ENCODE assay signal across 42 cellular contexts in the genomic region with DNA sequence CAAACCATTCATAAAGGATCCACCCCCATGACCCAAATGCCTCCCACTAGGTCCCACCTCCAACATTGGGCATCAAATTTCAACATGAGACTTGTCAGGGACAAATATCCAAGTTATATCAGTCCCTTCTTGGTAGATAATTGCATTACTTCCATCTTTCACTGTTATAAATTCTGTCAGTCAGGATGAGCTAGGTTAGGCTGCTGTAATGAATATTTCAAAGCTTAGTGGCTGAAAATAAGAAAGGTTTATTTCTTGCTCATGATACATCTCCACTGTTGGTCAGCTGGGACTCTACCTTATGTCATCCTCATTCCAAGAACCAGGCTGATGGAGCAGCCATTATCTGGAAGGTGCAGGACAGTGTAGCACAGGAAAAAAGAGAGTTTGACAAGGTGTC. TPM values are rescaled to one million over a fixed set of nuclear protein-coding genes. Genes with fewer than 3 reads are reported as not detected.
"Had no signal": no experiment of that assay in that cellular context is flagged by ENCODE, and none has a peak within 500 bp of the region (broad histone marks: within the 10 kb centered on the region; RNA-seq: fewer than 3 reads in every experiment).

No MANE protein-coding gene starts in this region.

- H3K9me3 ChIP-seq: adrenal gland, ascending aorta, body of pancreas, breast epithelium had no signal

- H3K27me3 Mint-ChIP-seq: activated naive CD4-positive, alpha-beta T cell treated with anti-CD3 and anti-CD28 coated beads, Interleukin-2, amount 10 ng/mL, durations not matched to agents 7 days and 5 days; activated naive CD8-positive, alpha-beta T cell treated with anti-CD3 and anti-CD28 coated beads for 36 hours; activated T-cell treated with anti-CD3 and anti-CD28 coated beads, Interleukin-2, amount 50 U/mL, for 24 hours; central memory CD8-positive, alpha-beta T cell had no signal

- H3K27me3 ChIP-seq: adrenal gland, ascending aorta, body of pancreas, brain microvascular endothelial cell, breast epithelium, cardiac muscle cell had no signal

- ATAC-seq: activated naive CD4-positive, alpha-beta T cell treated with anti-CD3 and anti-CD28 coated beads, Interleukin-2, amount 50 U/mL, for 72 hours; activated naive CD8-positive, alpha-beta T cell treated with anti-CD3 and anti-CD28 coated beads, Interleukin-2, amount 50 U/mL, for 24 hours; activated T-cell treated with anti-CD3 and anti-CD28 coated beads, Interleukin-2, amount 50 U/mL, for 4 hours; activated T-cell treated with anti-CD3 and anti-CD28 coated beads, Interleukin-2, amount 50 U/mL, for 72 hours; activated T-helper 17 cell treated with anti-CD3 and anti-CD28 coated beads, Interleukin-2, amount 50 U/mL, for 72 hours; body of pancreas had no signal

- H3K4me1 ChIP-seq: adrenal gland, ascending aorta, body of pancreas, breast epithelium had no signal

- H3K27ac Mint-ChIP-seq: activated naive CD4-positive, alpha-beta T cell treated with anti-CD3 and anti-CD28 coated beads for 36 hours; activated naive CD4-positive, alpha-beta T cell treated with anti-CD3 and anti-CD28 coated beads, Interleukin-2, amount 10 ng/mL, durations not matched to agents 7 days and 5 days; activated naive CD4-positive, alpha-beta T cell treated with anti-CD3 and anti-CD28 coated beads, Interleukin-2, amount 50 U/mL, for 24 hours; activated naive CD4-positive, alpha-beta T cell treated with anti-CD3 and anti-CD28 coated beads, Interleukin-2, amount 50 U/mL, for 72 hours; activated naive CD8-positive, alpha-beta T cell; activated naive CD8-positive, alpha-beta T cell treated with anti-CD3 and anti-CD28 coated beads for 36 hours; activated naive CD8-positive, alpha-beta T cell treated with anti-CD3 and anti-CD28 coated beads, Interleukin-2, amount 10 ng/mL, durations not matched to agents 7 days and 5 days; activated naive CD8-positive, alpha-beta T cell treated with anti-CD3 and anti-CD28 coated beads, Interleukin-2, amount 50 U/mL, for 24 hours; activated T-cell treated with anti-CD3 and anti-CD28 coated beads, Interleukin-2, amount 50 U/mL, for 24 hours; activated T-cell treated with anti-CD3 and anti-CD28 coated beads, Interleukin-2, amount 50 U/mL, for 72 hours; activated T-helper 1 cell treated with anti-CD3 and anti-CD28 coated beads, Interleukin-12 subunit alpha, Interleukin-12 subunit beta, Interleukin-2, Interleukin-4 antibody, amounts not matched to agents 30 ng/mL and 10 ng/mL and 1 ng/mL, durations not matched to agents 14 hours and 24 hours and 36 hours; activated T-helper 17 cell treated with anti-CD3 and anti-CD28 coated beads, Interleukin-2, amount 50 U/mL, for 72 hours; activated T-helper 2 cell treated with anti-CD3 and anti-CD28 coated beads, Interferon-gamma antibody, Interleukin-2, Interleukin-4, amounts not matched to agents 10 μg/mL and 5 μg/mL and 100 μg/mL, durations not matched to agents 14 hours and 24 hours and 36 hours; brain had no signal

- FAIRE-seq: astrocyte, bronchial epithelial cell had no signal

- H3K9me3 Mint-ChIP-seq: activated naive CD8-positive, alpha-beta T cell treated with anti-CD3 and anti-CD28 coated beads for 36 hours; activated T-helper 17 cell treated with anti-CD3 and anti-CD28 coated beads, Interleukin-2, amount 50 U/mL, for 72 hours; central memory CD8-positive, alpha-beta T cell had no signal

- H3K36me3 ChIP-seq: adrenal gland, ascending aorta, brain microvascular endothelial cell, breast epithelium, cardiac muscle cell had no signal

- H3K36me3 Mint-ChIP-seq: activated naive CD4-positive, alpha-beta T cell treated with anti-CD3 and anti-CD28 coated beads, Interleukin-2, amount 10 ng/mL, durations not matched to agents 7 days and 5 days; activated naive CD4-positive, alpha-beta T cell treated with anti-CD3 and anti-CD28 coated beads, Interleukin-2, amount 50 U/mL, for 24 hours; activated naive CD4-positive, alpha-beta T cell treated with anti-CD3 and anti-CD28 coated beads, Interleukin-2, amount 50 U/mL, for 72 hours; activated naive CD8-positive, alpha-beta T cell treated with anti-CD3 and anti-CD28 coated beads for 36 hours; activated naive CD8-positive, alpha-beta T cell treated with anti-CD3 and anti-CD28 coated beads, Interleukin-2, amount 10 ng/mL, durations not matched to agents 7 days and 5 days; brain had no signal

- H3K4me3 ChIP-seq: adrenal gland, ascending aorta, body of pancreas, breast epithelium, cardiac muscle cell had no signal

- DNase-seq: activated effector memory CD4-positive, alpha-beta T cell treated with anti-CD3 and anti-CD28 coated beads, Interleukin-2, amount 50 U/mL, for 16 hours; activated effector memory CD4-positive, alpha-beta T cell treated with Interleukin-2 at 50 U/mL for 16 hours; activated gamma-delta T cell; activated gamma-delta T cell treated with Interleukin-2 at 50 U/mL for 16 hours; activated naive CD4-positive, alpha-beta T cell; activated naive CD4-positive, alpha-beta T cell treated with anti-CD3 and anti-CD28 coated beads for 36 hours; activated naive CD4-positive, alpha-beta T cell treated with anti-CD3 and anti-CD28 coated beads, Interleukin-2, amount 10 ng/mL, durations not matched to agents 7 days and 5 days; activated naive CD4-positive, alpha-beta T cell treated with anti-CD3 and anti-CD28 coated beads, Interleukin-2, amount 50 U/mL, for 16 hours; activated naive CD4-positive, alpha-beta T cell treated with Interleukin-2 at 50 U/mL for 16 hours; activated naive CD8-positive, alpha-beta T cell treated with anti-CD3 and anti-CD28 coated beads for 36 hours; activated naive CD8-positive, alpha-beta T cell treated with anti-CD3 and anti-CD28 coated beads, Interleukin-2, amount 10 ng/mL, durations not matched to agents 7 days and 5 days; activated naive CD8-positive, alpha-beta T cell treated with anti-CD3 and anti-CD28 coated beads, Interleukin-2, amount 50 U/mL, for 24 hours; activated T-cell treated with anti-CD3 and anti-CD28 coated beads for 4 hours; activated T-cell treated with anti-CD3 and anti-CD28 coated beads, Interleukin-2, amount 50 U/mL, for 1 hour; activated T-cell treated with anti-CD3 and anti-CD28 coated beads, Interleukin-2, amount 50 U/mL, for 24 hours; activated T-cell treated with anti-CD3 and anti-CD28 coated beads, Interleukin-2, amount 50 U/mL, for 4 hours; activated T-cell treated with anti-CD3 and anti-CD28 coated beads, Interleukin-2, amount 50 U/mL, for 48 hours; activated T-cell treated with anti-CD3 and anti-CD28 coated beads, Interleukin-2, amount 50 U/mL, for 72 hours; adrenal gland; amniotic stem cell; amygdala; anterior cingulate cortex; aorta; body of pancreas; brain microvascular endothelial cell; caudate nucleus; central memory CD4-positive, alpha-beta T cell; cerebellar nuclear complex had no signal

- H3K4me3 Mint-ChIP-seq: activated naive CD4-positive, alpha-beta T cell treated with anti-CD3 and anti-CD28 coated beads for 36 hours; activated naive CD4-positive, alpha-beta T cell treated with anti-CD3 and anti-CD28 coated beads, Interleukin-2, amount 10 ng/mL, durations not matched to agents 7 days and 5 days; activated naive CD4-positive, alpha-beta T cell treated with anti-CD3 and anti-CD28 coated beads, Interleukin-2, amount 50 U/mL, for 24 hours; activated naive CD8-positive, alpha-beta T cell; activated naive CD8-positive, alpha-beta T cell treated with anti-CD3 and anti-CD28 coated beads for 36 hours; activated naive CD8-positive, alpha-beta T cell treated with anti-CD3 and anti-CD28 coated beads, Interleukin-2, amount 10 ng/mL, durations not matched to agents 7 days and 5 days; activated naive CD8-positive, alpha-beta T cell treated with anti-CD3 and anti-CD28 coated beads, Interleukin-2, amount 50 U/mL, for 24 hours; activated T-cell treated with anti-CD3 and anti-CD28 coated beads, Interleukin-2, amount 50 U/mL, for 24 hours; activated T-cell treated with anti-CD3 and anti-CD28 coated beads, Interleukin-2, amount 50 U/mL, for 4 hours; activated T-cell treated with anti-CD3 and anti-CD28 coated beads, Interleukin-2, amount 50 U/mL, for 72 hours; activated T-helper 1 cell treated with anti-CD3 and anti-CD28 coated beads, Interleukin-12 subunit alpha, Interleukin-12 subunit beta, Interleukin-2, Interleukin-4 antibody, amounts not matched to agents 30 ng/mL and 10 ng/mL and 1 ng/mL, durations not matched to agents 14 hours and 24 hours and 36 hours; activated T-helper 17 cell treated with anti-CD3 and anti-CD28 coated beads, Interleukin-2, amount 50 U/mL, for 72 hours; brain; central memory CD8-positive, alpha-beta T cell had no signal

- H3K4me1 Mint-ChIP-seq: activated naive CD4-positive, alpha-beta T cell treated with anti-CD3 and anti-CD28 coated beads, Interleukin-2, amount 10 ng/mL, durations not matched to agents 7 days and 5 days; activated naive CD4-positive, alpha-beta T cell treated with anti-CD3 and anti-CD28 coated beads, Interleukin-2, amount 50 U/mL, for 24 hours; activated naive CD8-positive, alpha-beta T cell treated with anti-CD3 and anti-CD28 coated beads for 36 hours; activated naive CD8-positive, alpha-beta T cell treated with anti-CD3 and anti-CD28 coated beads, Interleukin-2, amount 10 ng/mL, durations not matched to agents 7 days and 5 days; activated naive CD8-positive, alpha-beta T cell treated with anti-CD3 and anti-CD28 coated beads, Interleukin-2, amount 50 U/mL, for 24 hours; activated T-helper 17 cell treated with anti-CD3 and anti-CD28 coated beads, Interleukin-2, amount 50 U/mL, for 72 hours; brain; central memory CD8-positive, alpha-beta T cell had no signal

- H3K27ac ChIP-seq: adrenal gland, ascending aorta, body of pancreas, brain microvascular endothelial cell, breast epithelium, cardiac muscle cell had no signal

RNA-seq across cellular contexts. Expression of a gene that starts 50.3 kb away (rescaled TPM):
- total RNA-seq: activated naive CD4-positive, alpha-beta T cell treated with anti-CD3 and anti-CD28 coated beads for 36 hours; activated naive CD4-positive, alpha-beta T cell treated with anti-CD3 and anti-CD28 coated beads, Interleukin-2, amount 50 U/mL, for 72 hours; activated naive CD8-positive, alpha-beta T cell treated with anti-CD3 and anti-CD28 coated beads for 36 hours; activated naive CD8-positive, alpha-beta T cell treated with anti-CD3 and anti-CD28 coated beads, Interleukin-2, amount 10 ng/mL, durations not matched to agents 7 days and 5 days; activated T-cell treated with anti-CD3 and anti-CD28 coated beads, Interleukin-2, amount 50 U/mL, for 72 hours; activated T-helper 2 cell treated with anti-CD3 and anti-CD28 coated beads, Interferon-gamma antibody, Interleukin-2, Interleukin-4, amounts not matched to agents 10 μg/mL and 5 μg/mL and 100 μg/mL, durations not matched to agents 14 hours and 24 hours and 36 hours; ascending aorta; cardiac septum had no signal
- polyA plus RNA-seq: cardiac muscle cell had no signal
